Comparison of ENCODE assay signal across 17 cellular contexts in the genomic region with DNA sequence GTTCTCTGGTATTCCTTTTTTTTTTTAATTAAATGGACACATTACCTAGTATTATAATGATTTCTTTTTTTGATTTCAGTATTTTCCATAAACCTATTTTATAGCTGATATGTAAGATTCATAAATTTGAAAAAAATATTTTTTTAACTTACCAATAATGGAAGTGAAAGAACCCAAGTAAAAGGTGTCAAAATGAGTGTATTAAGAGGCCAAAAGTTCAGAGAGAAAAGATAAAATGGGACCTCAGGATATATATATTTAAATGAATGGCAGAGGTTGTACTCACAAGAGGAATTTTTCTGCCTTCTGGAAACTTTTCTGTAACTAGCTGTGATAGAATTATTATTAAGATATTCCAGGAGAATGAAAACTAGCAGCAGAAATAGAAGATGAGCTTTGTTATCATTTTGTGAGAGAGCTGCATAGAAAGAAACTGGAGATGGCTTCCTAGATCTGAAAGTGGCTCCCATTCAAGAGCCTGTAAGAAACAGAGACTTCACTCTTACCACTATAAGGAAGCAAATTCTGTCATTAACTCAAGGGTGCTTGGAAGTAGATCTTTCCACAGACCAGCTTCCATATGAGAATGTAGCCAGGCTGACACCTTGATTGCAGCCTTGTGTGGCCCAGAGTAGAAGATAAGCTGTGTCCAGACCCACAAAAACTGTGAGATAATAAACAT.
"Had no signal": no experiment of that assay in that cellular context is flagged by ENCODE, and none has a peak within 500 bp of the region (broad histone marks: within the 10 kb centered on the region; RNA-seq: fewer than 3 reads in every experiment).

No MANE protein-coding gene starts in this region.

- H3K36me3 ChIP-seq: colonic mucosa, lower lobe of right lung, prostate gland, right lobe of liver had no signal

- H3K27ac Mint-ChIP-seq: activated B cell treated with CpG ODN at 0.5 μM for 24 hours; activated CD4-positive, alpha-beta T cell treated with anti-CD3 and anti-CD28 coated beads, Interleukin-2, amount 10 ng/mL, durations not matched to agents 24 days and 14 days; activated naive CD8-positive, alpha-beta T cell treated with anti-CD3 and anti-CD28 coated beads for 36 hours; activated T-cell treated with anti-CD3 and anti-CD28 coated beads, Interleukin-2, amount 50 U/mL, for 72 hours; mesothelial cell of epicardium had no signal

- H3K4me1 Mint-ChIP-seq: activated B cell treated with CpG ODN at 0.5 μM for 24 hours; activated CD4-positive, alpha-beta T cell treated with anti-CD3 and anti-CD28 coated beads, Interleukin-2, amount 10 ng/mL, durations not matched to agents 24 days and 14 days; mesothelial cell of epicardium had no signal

- H3K4me3 ChIP-seq: body of pancreas, colonic mucosa, lower lobe of right lung, prostate gland, right lobe of liver had no signal

- H3K4me3 Mint-ChIP-seq: activated B cell treated with CpG ODN at 0.5 μM for 24 hours; activated CD4-positive, alpha-beta T cell treated with anti-CD3 and anti-CD28 coated beads, Interleukin-2, amount 10 ng/mL, durations not matched to agents 24 days and 14 days; activated naive CD8-positive, alpha-beta T cell treated with anti-CD3 and anti-CD28 coated beads for 36 hours; activated T-cell treated with anti-CD3 and anti-CD28 coated beads, Interleukin-2, amount 50 U/mL, for 72 hours; mesothelial cell of epicardium had no signal

- H3K9me3 ChIP-seq: body of pancreas, colonic mucosa, lower lobe of right lung, prostate gland, right lobe of liver had no signal

- H3K4me1 ChIP-seq: body of pancreas, colonic mucosa, lower lobe of right lung, prostate gland, right lobe of liver had no signal

- DNase-seq: activated B cell treated with CpG ODN at 0.5 μM for 24 hours; activated CD4-positive, alpha-beta T cell treated with anti-CD3 and anti-CD28 coated beads, Interleukin-2, amount 10 ng/mL, durations not matched to agents 24 days and 14 days; activated CD8-positive, alpha-beta memory T cell treated with anti-CD3 and anti-CD28 coated beads, Interleukin-2, amount 50 U/mL, for 48 hours; activated naive CD8-positive, alpha-beta T cell treated with anti-CD3 and anti-CD28 coated beads for 36 hours; activated T-cell treated with anti-CD3 and anti-CD28 coated beads, Interleukin-2, amount 50 U/mL, for 72 hours; amygdala; body of pancreas; caudate nucleus; colonic mucosa; left colon; lower lobe of right lung; right lobe of liver; stimulated activated naive CD8-positive, alpha-beta T cell treated with anti-CD3 and anti-CD28 coated beads, Interleukin-15, Interleukin-2, amounts not matched to agents 100 U/mL and 50 U/mL, for 24 hours; trophoblast cell had no signal

- H3K27me3 Mint-ChIP-seq: activated B cell treated with CpG ODN at 0.5 μM for 24 hours; activated CD4-positive, alpha-beta T cell treated with anti-CD3 and anti-CD28 coated beads, Interleukin-2, amount 10 ng/mL, durations not matched to agents 24 days and 14 days had no signal

- ATAC-seq: activated T-cell treated with anti-CD3 and anti-CD28 coated beads, Interleukin-2, amount 50 U/mL, for 72 hours; body of pancreas; esophagus mucosa; left colon; lower lobe of right lung; right lobe of liver; stimulated activated naive CD8-positive, alpha-beta T cell treated with anti-CD3 and anti-CD28 coated beads, Interleukin-15, Interleukin-2, amounts not matched to agents 100 U/mL and 50 U/mL, for 24 hours had no signal

- H3K27me3 ChIP-seq: body of pancreas, colonic mucosa, right lobe of liver had no signal

- H3K27ac ChIP-seq: body of pancreas, colonic mucosa, lower lobe of right lung, prostate gland, right lobe of liver had no signal

- H3K9me3 Mint-ChIP-seq: activated B cell treated with CpG ODN at 0.5 μM for 24 hours, mesothelial cell of epicardium had no signal

- H3K36me3 Mint-ChIP-seq: activated naive CD8-positive, alpha-beta T cell treated with anti-CD3 and anti-CD28 coated beads for 36 hours; mesothelial cell of epicardium had no signal
